Comparison of ENCODE assay signal across 8 cellular contexts in the genomic region with DNA sequence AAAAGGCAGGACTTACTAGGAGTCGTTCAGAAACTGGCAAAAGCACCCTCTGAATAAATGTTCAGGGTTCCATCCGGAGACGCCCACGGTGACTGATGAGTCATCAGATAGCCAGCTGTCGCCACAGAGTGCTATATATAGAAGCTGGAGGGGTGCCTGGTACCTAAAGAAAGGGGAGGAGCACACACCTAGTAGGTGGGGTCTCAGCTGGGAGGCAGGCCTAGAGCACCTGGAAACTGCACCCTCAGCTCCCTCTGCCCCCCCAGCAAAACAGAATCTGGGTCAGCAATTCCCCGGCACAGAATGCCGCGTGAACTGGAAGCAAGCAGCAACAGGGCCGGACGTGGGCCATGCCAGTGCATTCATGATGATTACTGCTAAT.
A peak's percentile ranks its signal among the peaks of the same experiment; 100 is the strongest.
DNase-seq lines count a peak whose midpoint lies in the region; ATAC-seq and TF ChIP-seq lines count a peak whose summit lies in the region.

No MANE protein-coding gene starts in this region.

- no peak overlapping the region for H3K27ac ChIP-seq in foreskin keratinocyte

- peak; percentile 60 for ATAC-seq in HG03135 (IDR thresholded peaks at IDR 0.05; ENCODE audit: unreplicated experiment)
- peak; percentile 54 for ATAC-seq in foreskin keratinocyte

- no peaks in the 10 kb centered on the region for H3K4me1 ChIP-seq in foreskin keratinocyte

- TF ChIP-seq CTCF in foreskin keratinocyte (conservative IDR thresholded peaks at IDR 0.05) = no peak

- no peaks in the 10 kb centered on the region for H3K27me3 ChIP-seq in foreskin keratinocyte

- DNase-seq in SIG-M5 treated with dmso at 0.1 percent for 504 hours (lab: John Stamatoyannopoulos, UW; ENCODE audit: unreplicated experiment) = peak; percentile 47
- DNase-seq in SIG-M5 (lab: John Stamatoyannopoulos, UW) = no peak
- DNase-seq in NCI-H510A (lab: John Stamatoyannopoulos, UW) = peak; percentile 76
- peak; percentile 59 to 71 for DNase-seq in activated CD8-positive, alpha-beta memory T cell treated with anti-CD3 and anti-CD28 coated beads for 4 hours (ENCODE audit: low read depth in 2 of 2)
- no peak for DNase-seq in foreskin keratinocyte
- peak; percentile 51 for DNase-seq in stimulated activated CD8-positive, alpha-beta memory T cell treated with anti-CD3 and anti-CD28 coated beads, Interleukin-15, amount 100 ng/mL, for 1 hour (ENCODE audit: low read depth)
- no peak for DNase-seq in mesenteric fat pad (ENCODE audit: low spot score)

Comparison
In these comparisons a context has a peak if more than half of its experiments do, and no peak if none do; other contexts are left out.
1. DNase-seq: peak in SIG-M5 treated with dmso at 0.1 percent for 504 hours (single experiment), NCI-H510A (single experiment), activated CD8-positive, alpha-beta memory T cell treated with anti-CD3 and anti-CD28 coated beads for 4 hours (2 of 2) and stimulated activated CD8-positive, alpha-beta memory T cell treated with anti-CD3 and anti-CD28 coated beads, Interleukin-15, amount 100 ng/mL, for 1 hour (single experiment); none in SIG-M5 (single experiment), foreskin keratinocyte (0 of 2) and mesenteric fat pad (single experiment).